Comparison of ENCODE assay signal across 9 cellular contexts in the genomic region with DNA sequence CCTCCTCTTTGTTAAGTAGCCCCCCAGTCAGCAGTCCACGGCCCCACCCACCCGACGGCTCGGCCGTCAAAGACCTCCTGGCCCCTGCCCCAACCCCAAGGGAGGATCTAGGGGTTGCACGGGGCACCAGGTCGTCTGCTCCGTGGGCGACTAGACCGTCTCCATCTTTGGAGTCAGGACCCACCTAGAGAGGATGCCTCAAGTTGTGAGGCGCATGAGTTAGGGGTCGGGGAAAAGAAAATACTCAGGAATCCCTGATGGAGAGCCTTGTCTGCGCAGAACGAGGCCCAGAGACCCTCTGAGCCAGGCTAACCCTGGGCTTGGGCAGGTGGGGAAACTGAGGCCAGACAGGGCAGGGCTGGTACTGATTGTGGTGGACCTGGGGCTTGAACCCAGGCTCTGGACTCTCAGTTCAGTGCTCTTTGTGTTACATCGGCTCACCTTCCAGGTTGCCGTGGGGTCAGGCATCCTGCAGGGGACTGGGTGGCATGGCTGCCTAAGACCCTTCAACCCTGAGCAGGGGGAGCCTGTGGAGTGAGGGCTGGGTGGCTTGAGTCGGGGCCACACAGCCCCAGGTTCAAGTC. TPM values are rescaled to one million over a fixed set of nuclear protein-coding genes. Genes with fewer than 3 reads are reported as not detected.
A peak's percentile ranks its signal among the peaks of the same experiment; 100 is the strongest.
DNase-seq lines count a peak whose midpoint lies in the region; ATAC-seq and TF ChIP-seq lines count a peak whose summit lies in the region.
"Had no signal": no experiment of that assay in that cellular context is flagged by ENCODE, and none has a peak within 500 bp of the region (broad histone marks: within the 10 kb centered on the region; RNA-seq: fewer than 3 reads in every experiment).

No MANE protein-coding gene starts in this region.

- DNase-seq in CD8-positive, alpha-beta memory T cell = no peak
- DNase-seq in RWPE2 (ENCODE audit: low spot score) (no peak), esophagus squamous epithelium (lab: John Stamatoyannopoulos, UW) (no peak), trophoblast cell (no peak), NCI-H2029 treated with DMSO at 0.1 percent for 48 hours (lab: John Stamatoyannopoulos, UW) (no peak), HK-2 (ENCODE audit: unreplicated experiment) (no peak), NCI-H774 (lab: John Stamatoyannopoulos, UW) (no peak), NCI-H82 treated with DMSO at 0.1 percent for 48 hours (lab: John Stamatoyannopoulos, UW; ENCODE audit: unreplicated experiment) (no peak)

- no peak overlapping the region for H3K23ac ChIP-seq in trophoblast cell (ENCODE audit: low read length)

- peak overlapping the region; percentile 55 for H4K12ac ChIP-seq in trophoblast cell (ENCODE audit: low read depth, low read length)

- H3K4me3 Mint-ChIP-seq in CD8-positive, alpha-beta memory T cell = peak overlapping the region in 6 of 7 donors; percentile 15 to 88 (median 61)

- no peak overlapping the region for H3K4ac ChIP-seq in trophoblast cell (ENCODE audit: low read depth, low read length)

- H3K14ac ChIP-seq in trophoblast cell (ENCODE audit: low read length) = no peak overlapping the region

- H3K9me3 ChIP-seq in CD8-positive, alpha-beta memory T cell (ENCODE audit: low read length) = no peaks in the 10 kb centered on the region
- no peaks in the 10 kb centered on the region for H3K9me3 ChIP-seq in RWPE2 (ENCODE audit: severe bottlenecking)
- no peaks in the 10 kb centered on the region for H3K9me3 ChIP-seq in esophagus squamous epithelium
- no peaks in the 10 kb centered on the region for H3K9me3 ChIP-seq in trophoblast cell (ENCODE audit: insufficient read depth, low read depth, low read length)

- CTCF ChIA-PET in CD8-positive, alpha-beta memory T cell (lab: Charles Lee) = interaction anchor here (1.1 to 4.3 kb wide), 6 partner anchors 10 to 109 kb away, joined by 3 to 29 read pairs (median 6); no protein-coding TSS in a partner anchor

- peaks cover 5% of the 10 kb centered on the region for H3K4me1 ChIP-seq in CD8-positive, alpha-beta memory T cell (ENCODE audit: insufficient read depth, low read length)
- H3K4me1 ChIP-seq in RWPE2 (ENCODE audit: insufficient read depth, poor library complexity, severe bottlenecking) = peaks cover 20% of the 10 kb centered on the region
- peaks cover 7 to 41% (median 18%) of the 10 kb centered on the region in 3 donors for H3K4me1 ChIP-seq in esophagus squamous epithelium
- peaks cover 0 to 10% of the 10 kb centered on the region in 2 experiments for H3K4me1 ChIP-seq in trophoblast cell (ENCODE audit: control insufficient read depth in 1 of 2, insufficient read depth in 2 of 2, low read length in 2 of 2)

- H3K18ac ChIP-seq in trophoblast cell (ENCODE audit: low read length) = no peak overlapping the region

- intact Hi-C loops in esophagus squamous epithelium (cut with DNase I) = no loop called here

- no peaks in the 10 kb centered on the region for H3K9me3 Mint-ChIP-seq in CD8-positive, alpha-beta memory T cell

- H2AK5ac ChIP-seq in trophoblast cell (ENCODE audit: low read length) = no peak overlapping the region

- H3K4me2 ChIP-seq in trophoblast cell (ENCODE audit: low read length) = peak overlapping the region; percentile 71

- WGBS in esophagus squamous epithelium, 2 donors = 57% methylated on average over 9 of the region's 17 CpGs; no CpG with 5 or more reads in 1 of the 2 donors
- no CpG with 5 or more reads among the region's 17 CpGs for WGBS in trophoblast cell (ENCODE audit: extremely low coverage, insufficient coverage, insufficient read length)

- no peak overlapping the region for H3K27ac ChIP-seq in CD8-positive, alpha-beta memory T cell (ENCODE audit: low read depth, low read length)
- H3K27ac ChIP-seq in RWPE2 (ENCODE audit: poor library complexity, severe bottlenecking) (no peak overlapping the region), esophagus squamous epithelium (peak overlapping the region in 3 of 4 donors; percentile 69 to 75 (median 72)), trophoblast cell (ENCODE audit: low read depth, low read length) (no peak overlapping the region)

- H3K36me3 ChIP-seq in CD8-positive, alpha-beta memory T cell (ENCODE audit: insufficient read depth, low read length) = no peaks in the 10 kb centered on the region
- H3K36me3 ChIP-seq in RWPE2 (ENCODE audit: low read depth) (no peaks in the 10 kb centered on the region), esophagus squamous epithelium (no peaks in the 10 kb centered on the region), trophoblast cell (ENCODE audit: control insufficient read depth in 1 of 2, insufficient read depth in 2 of 2, low read length in 2 of 2) (no peaks in the 10 kb centered on the region)

- H2BK12ac ChIP-seq in trophoblast cell (ENCODE audit: low read length) = no peak overlapping the region

- peak overlapping the region; percentile 71 for H2AFZ ChIP-seq in trophoblast cell (ENCODE audit: insufficient read depth, low read length, poor library complexity)

- no peak overlapping the region for H3K9ac ChIP-seq in trophoblast cell (ENCODE audit: low read length)

- TF ChIP-seq CTCF in RWPE2 (IDR thresholded peaks at IDR 0.05; ENCODE audit: poor library complexity, severe bottlenecking) = no peak
- no peak for TF ChIP-seq CTCF in esophagus squamous epithelium (IDR thresholded peaks at IDR 0.05)

- POLR2A ChIA-PET in CD8-positive, alpha-beta memory T cell (lab: Charles Lee) = no interaction called here

- TF ChIP-seq POLR2A in esophagus squamous epithelium (IDR thresholded peaks at IDR 0.05) = no peak

- peaks cover 4% of the 10 kb centered on the region for H3K79me1 ChIP-seq in trophoblast cell (ENCODE audit: low read length)

- H3K79me2 ChIP-seq in trophoblast cell (ENCODE audit: control insufficient read depth, insufficient read depth, low read length, poor library complexity) = no peaks in the 10 kb centered on the region

- no peaks in the 10 kb centered on the region for H3K27me3 ChIP-seq in CD8-positive, alpha-beta memory T cell (ENCODE audit: insufficient read depth, low read length, poor library complexity, severe bottlenecking)
- H3K27me3 ChIP-seq in RWPE2 (ENCODE audit: insufficient read depth, poor library complexity, severe bottlenecking) (no peaks in the 10 kb centered on the region), esophagus squamous epithelium (no peaks in the 10 kb centered on the region), trophoblast cell (ENCODE audit: insufficient read depth, low read length) (no peaks in the 10 kb centered on the region)

- H2BK120ac ChIP-seq in trophoblast cell (ENCODE audit: insufficient read depth, low read length, poor library complexity) = no peak overlapping the region

- peak overlapping the region; percentile 57 for H3K4me3 ChIP-seq in CD8-positive, alpha-beta memory T cell (ENCODE audit: low read length)
- H3K4me3 ChIP-seq in RWPE2 (ENCODE audit: severe bottlenecking) (peak overlapping the region; percentile 33), esophagus squamous epithelium (peak overlapping the region; percentile 52 to 95 (median 71)), trophoblast cell (ENCODE audit: low read depth, low read length) (peak overlapping the region; percentile 83)

- peaks cover 0 to 1% (median 0%) of the 10 kb centered on the region in 3 donors for H3K36me3 Mint-ChIP-seq in CD8-positive, alpha-beta memory T cell

- peaks cover 21 to 30% (median 29%) of the 10 kb centered on the region in 3 donors for H3K4me1 Mint-ChIP-seq in CD8-positive, alpha-beta memory T cell

- ATAC-seq in RWPE2 (ENCODE audit: low read depth) = no peak

- H3K27me3 Mint-ChIP-seq in CD8-positive, alpha-beta memory T cell = peaks cover 0 to 3% of the 10 kb centered on the region in 2 donors

- H4K91ac ChIP-seq in trophoblast cell (ENCODE audit: low read depth, low read length) = peak overlapping the region; percentile 37

- peak overlapping the region in 1 of 8 donors; percentile 19 for H3K27ac Mint-ChIP-seq in CD8-positive, alpha-beta memory T cell

- no peak overlapping the region for H2BK5ac ChIP-seq in trophoblast cell (ENCODE audit: low read depth, low read length, poor library complexity)

- peak overlapping the region; percentile 75 for H4K8ac ChIP-seq in trophoblast cell (ENCODE audit: low read depth, low read length)

RNA-seq across cellular contexts. Expression of gene OTUB2, which starts 0.8 kb away (rescaled TPM):
- 1 to 10 TPM; 1.1 to 1.8 TPM for total RNA-seq in CD8-positive, alpha-beta memory T cell
- 0.12 TPM for polyA plus RNA-seq in CD8-positive, alpha-beta memory T cell
- total RNA-seq in esophagus squamous epithelium = 10 to 100 TPM in 1 of 4 donors, 1 to 10 TPM in 3; 2.1 to 10.3 (median 7.4) TPM
- 29.6 and 30.4 TPM in 2 replicates for polyA plus RNA-seq in trophoblast cell (2013)

RNA-seq across cellular contexts. Expression of gene CCDC197, which starts 29.9 kb away (rescaled TPM):
- not detected for total RNA-seq in CD8-positive, alpha-beta memory T cell
- polyA plus RNA-seq in CD8-positive, alpha-beta memory T cell = not detected
- total RNA-seq in esophagus squamous epithelium = not detected
- polyA plus RNA-seq in trophoblast cell (2013) = 0.03 TPM in 1 of 2 replicates, not detected in the other
- total RNA-seq: LHCN-M2 had no signal

RNA-seq across cellular contexts. Expression of gene ASB2, which starts 50.6 kb away (rescaled TPM):
- total RNA-seq in CD8-positive, alpha-beta memory T cell = 10 to 100 TPM; 93.5 to 98.0 TPM
- 4.8 TPM for polyA plus RNA-seq in CD8-positive, alpha-beta memory T cell
- total RNA-seq in esophagus squamous epithelium = 1 to 10 TPM in 3 of 4 donors, under 1 TPM in 1; 0.83 to 8.8 (median 3.7) TPM
- polyA plus RNA-seq in trophoblast cell (2013) = 0.83 and 1.3 TPM in 2 replicates

RNA-seq across cellular contexts. Expression of gene DDX24, which starts 54.0 kb away (rescaled TPM):
- total RNA-seq in CD8-positive, alpha-beta memory T cell = 100 to 1,000 TPM; 274 to 283 TPM
- polyA plus RNA-seq in CD8-positive, alpha-beta memory T cell = 287 TPM
- 100 to 1,000 TPM in 1 of 4 donors, 10 to 100 TPM in 3; 63.9 to 114 (median 71.9) TPM for total RNA-seq in esophagus squamous epithelium
- polyA plus RNA-seq in trophoblast cell (2013) = 108 and 113 TPM in 2 replicates

RNA-seq across cellular contexts. Expression of gene IFI27L1, which starts 54.1 kb away (rescaled TPM):
- total RNA-seq in CD8-positive, alpha-beta memory T cell = 10 to 100 TPM; 15.5 to 18.4 TPM
- polyA plus RNA-seq in CD8-positive, alpha-beta memory T cell = 8.3 TPM
- 10 to 100 TPM in 1 of 4 donors, 1 to 10 TPM in 3; 1.9 to 12.5 (median 8.6) TPM for total RNA-seq in esophagus squamous epithelium
- 18.5 and 19.5 TPM in 2 replicates for polyA plus RNA-seq in trophoblast cell (2013)

Comparison
In these comparisons a context has a peak if more than half of its experiments do, and no peak if none do; other contexts are left out.
1. H3K27ac ChIP-seq: peak in esophagus squamous epithelium (3 of 4); none in CD8-positive, alpha-beta memory T cell (single experiment), RWPE2 (single experiment) and trophoblast cell (single experiment).
2. H3K4me3 ChIP-seq: peak in every context shown above with its lines; median percentile 83 in trophoblast cell; 71 in esophagus squamous epithelium; 57 in CD8-positive, alpha-beta memory T cell; 33 in RWPE2.
3. RNA of gene ASB2, which starts 50.6 kb away (total RNA-seq): 93.5 to 98.0 TPM in CD8-positive, alpha-beta memory T cell; 0.83 to 8.8 TPM in esophagus squamous epithelium; every median in the first group is over 4 times any median in the second.